ENCODE assay signal across 26 cellular contexts in the genomic region with DNA sequence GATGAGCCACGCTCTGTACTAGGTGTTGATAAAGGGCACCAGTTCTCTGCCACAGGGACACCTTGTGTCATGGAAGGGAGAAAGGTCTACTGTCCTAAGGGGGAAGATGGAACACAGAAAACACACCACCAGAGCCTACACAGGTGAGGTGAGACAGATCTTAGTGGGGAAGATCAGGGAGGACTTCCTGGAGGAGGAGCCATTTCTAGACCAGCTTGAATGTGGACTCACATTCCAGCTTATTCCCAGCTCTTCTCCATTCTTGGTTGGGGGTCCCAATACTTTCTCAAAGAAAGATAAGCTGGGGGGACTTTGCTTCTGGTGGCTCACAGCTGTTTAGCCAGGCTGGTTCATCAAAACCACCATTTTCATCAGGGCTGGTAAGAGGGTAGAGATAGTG. TPM values are rescaled to one million over a fixed set of nuclear protein-coding genes. Genes with fewer than 3 reads are reported as not detected.
DNase-seq lines count a peak whose midpoint lies in the region; ATAC-seq, FAIRE-seq and TF ChIP-seq lines count a peak whose summit lies in the region.
"Had no signal": no experiment of that assay in that cellular context is flagged by ENCODE, and none has a peak within 500 bp of the region (broad histone marks: within the 10 kb centered on the region; RNA-seq: fewer than 3 reads in every experiment).

No MANE protein-coding gene starts in this region.

- no peaks in the 10 kb centered on the region for H3K36me3 ChIP-seq in KOPT-K1 (ENCODE audit: insufficient read depth, low read length)

- intact Hi-C loops in activated CD4-positive, alpha-beta T cell treated with anti-CD3 and anti-CD28 coated beads, Interleukin-2, amount 10 ng/mL, durations not matched to agents 24 days and 14 days (cut with micrococcal nuclease), result no loop called here

- 100% methylated on average over 1 of the region's 1 CpG for WGBS in A549 (ENCODE audit: missing lambda C conversion rate)

- TF ChIP-seq CTCF in A549 (IDR thresholded peaks at IDR 0.05), result no peak

- H3K4me3 Mint-ChIP-seq in activated CD4-positive, alpha-beta T cell treated with anti-CD3 and anti-CD28 coated beads, Interleukin-2, amount 10 ng/mL, durations not matched to agents 24 days and 14 days, result peak overlapping the region; percentile 87
- H3K4me3 Mint-ChIP-seq in central memory CD8-positive, alpha-beta T cell, result peak overlapping the region; percentile 87
- H3K4me3 Mint-ChIP-seq: activated naive CD4-positive, alpha-beta T cell treated with anti-CD3 and anti-CD28 coated beads for 36 hours had no signal

- no peak for FAIRE-seq in A549 (lab: Jason Lieb, UNC)
- FAIRE-seq: A204.1, endometrium, GM12878, GM19239 had no signal

- TF ChIP-seq POLR2A in A549 (IDR thresholded peaks at IDR 0.05; ENCODE audit: low read length), result no peak

- H3K36me3 Mint-ChIP-seq in activated CD4-positive, alpha-beta T cell treated with anti-CD3 and anti-CD28 coated beads, Interleukin-2, amount 10 ng/mL, durations not matched to agents 24 days and 14 days (ENCODE audit: low read depth), result peaks cover 1% of the 10 kb centered on the region
- peaks cover 4% of the 10 kb centered on the region for H3K36me3 Mint-ChIP-seq in central memory CD8-positive, alpha-beta T cell (ENCODE audit: insufficient read depth)
- H3K36me3 Mint-ChIP-seq: naive B cell had no signal

- no peak overlapping the region for H3K4me2 ChIP-seq in A549

- DNase-seq in activated CD4-positive, alpha-beta T cell treated with anti-CD3 and anti-CD28 coated beads, Interleukin-2, amount 10 ng/mL, durations not matched to agents 24 days and 14 days, result no peak
- DNase-seq in activated CD4-positive, alpha-beta T cell treated with anti-CD3 and anti-CD28 coated beads for 1 hour, result no peak
- DNase-seq in A549 (ENCODE audit: low read depth in 1 of 2, low spot score in 1 of 2) (no peak), occipital lobe (lab: John Stamatoyannopoulos, UW) (no peak), DMS53 treated with DMSO at 0.1 percent for 48 hours (lab: John Stamatoyannopoulos, UW; ENCODE audit: unreplicated experiment) (no peak)
- no peak for DNase-seq in central memory CD8-positive, alpha-beta T cell (ENCODE audit: low spot score in 2 of 2)
- DNase-seq: GF-D8, GOT3, KBM-7, left colon, mesendoderm, naive B cell, NCI-H1694 treated with DMSO at 0.1 percent for 48 hours, NCI-H774, PC-3 had no signal

- CTCF ChIA-PET in A549 (lab: Yijun Ruan, JAX), result interaction anchor here (0.9 to 4.4 kb wide), 9 partner anchors 12 to 224 kb away, joined by 3 to 34 read pairs (median 4); a partner anchor contains a TSS

- H3K27me3 Mint-ChIP-seq in activated CD4-positive, alpha-beta T cell treated with anti-CD3 and anti-CD28 coated beads, Interleukin-2, amount 10 ng/mL, durations not matched to agents 24 days and 14 days, result no peaks in the 10 kb centered on the region
- H3K27me3 Mint-ChIP-seq in central memory CD8-positive, alpha-beta T cell, result no peaks in the 10 kb centered on the region
- H3K27me3 Mint-ChIP-seq: naive B cell had no signal

- H3K9me3 Mint-ChIP-seq in activated CD4-positive, alpha-beta T cell treated with anti-CD3 and anti-CD28 coated beads, Interleukin-2, amount 10 ng/mL, durations not matched to agents 24 days and 14 days, result no peaks in the 10 kb centered on the region
- no peaks in the 10 kb centered on the region for H3K9me3 Mint-ChIP-seq in central memory CD8-positive, alpha-beta T cell
- H3K9me3 Mint-ChIP-seq: activated naive CD4-positive, alpha-beta T cell treated with anti-CD3 and anti-CD28 coated beads for 36 hours; naive B cell had no signal

- peak overlapping the region; percentile 88 for H3K27ac Mint-ChIP-seq in activated CD4-positive, alpha-beta T cell treated with anti-CD3 and anti-CD28 coated beads, Interleukin-2, amount 10 ng/mL, durations not matched to agents 24 days and 14 days
- peak overlapping the region; percentile 90 for H3K27ac Mint-ChIP-seq in central memory CD8-positive, alpha-beta T cell (ENCODE audit: low read depth)
- H3K27ac Mint-ChIP-seq: activated naive CD4-positive, alpha-beta T cell treated with anti-CD3 and anti-CD28 coated beads for 36 hours had no signal

- no peak for TF ChIP-seq EP300 in A549 (IDR thresholded peaks at IDR 0.05)

- H3K9me3 ChIP-seq in A549, result no peaks in the 10 kb centered on the region
- no peaks in the 10 kb centered on the region for H3K9me3 ChIP-seq in KOPT-K1 (ENCODE audit: insufficient read depth, low read length, poor library complexity, severe bottlenecking)

- no peak overlapping the region for H3K4me3 ChIP-seq in A549
- H3K4me3 ChIP-seq: GM12878 had no signal

- H3K27ac ChIP-seq in A549, result no peak overlapping the region
- H3K27ac ChIP-seq in KOPT-K1 (ENCODE audit: low read depth, low read length, poor library complexity, severe bottlenecking), result peak overlapping the region; percentile 59
- H3K27ac ChIP-seq: C4-2B, parathyroid adenoma had no signal

- ATAC-seq in A549 (no peak), GM21786 (IDR thresholded peaks at IDR 0.05; ENCODE audit: unreplicated experiment) (no peak)
- no peak for ATAC-seq in central memory CD8-positive, alpha-beta T cell (replicated peaks; ENCODE audit: extremely low read depth, poor library complexity, severe bottlenecking)
- ATAC-seq: left colon, PC-3, sciatic nerve had no signal

- no peaks in the 10 kb centered on the region for H3K4me1 ChIP-seq in A549
- H3K4me1 ChIP-seq: parathyroid adenoma had no signal

- POLR2A ChIA-PET in A549 (lab: Yijun Ruan, JAX), result no interaction called here

- TF ChIP-seq RAD21 in A549 (conservative IDR thresholded peaks at IDR 0.05 in 1 of 2, IDR thresholded peaks at IDR 0.05 in 1 of 2), result no peak

- peaks cover 26% of the 10 kb centered on the region for H3K4me1 Mint-ChIP-seq in activated CD4-positive, alpha-beta T cell treated with anti-CD3 and anti-CD28 coated beads, Interleukin-2, amount 10 ng/mL, durations not matched to agents 24 days and 14 days
- peaks cover 46% of the 10 kb centered on the region for H3K4me1 Mint-ChIP-seq in central memory CD8-positive, alpha-beta T cell

TF ChIP-seq in A549, 52 proteins besides CTCF, POLR2A, EP300 and RAD21:
- TF ChIP-seq JUNB (IDR thresholded peaks at IDR 0.05) (no peak), ZFP36 (IDR thresholded peaks at IDR 0.05; ENCODE audit: borderline replicate concordance, partially characterized antibody) (peak; percentile 86)

RNA-seq across cellular contexts. Expression of a gene that starts 36.2 kb away (rescaled TPM):
- total RNA-seq in activated CD4-positive, alpha-beta T cell treated with anti-CD3 and anti-CD28 coated beads, Interleukin-2, amount 10 ng/mL, durations not matched to agents 24 days and 14 days, result 0.09 TPM in 1 of 2 replicates, not detected in the other
- not detected in 2 replicates for polyA plus RNA-seq in A549 (2011; rRNA removed)
- polyA plus RNA-seq in A549 (2012; cell fraction: cytosol; rRNA removed), result 0.04 and 0.08 TPM in 2 replicates
- 0.04 TPM in 2 replicates for polyA plus RNA-seq in A549 (2012; cell fraction: nucleus; rRNA removed)
- polyA plus RNA-seq in A549 (2017; fragmentation: RNase III; extraction: RNeasy Plus Mini Kit Qiagen cat#74134 plus additional on column Dnase treatment), result 0.05 TPM in 1 of 3 replicates, not detected in the others
- not detected in 2 replicates for polyA minus RNA-seq in A549 (2011; rRNA and poly(A)+ RNA removed)
- 21.1 TPM for total RNA-seq in occipital lobe
- total RNA-seq: activated naive CD4-positive, alpha-beta T cell treated with anti-CD3 and anti-CD28 coated beads for 36 hours; PC-3; sciatic nerve; T-helper 2 cell treated with Interferon-gamma antibody and Interleukin-4, amounts not matched to agents 100 ng/mL and 5 ng/mL, for 36 hours had no signal

Comparison
In these comparisons a context has a peak if more than half of its experiments do, and no peak if none do; other contexts are left out.
1. RNA of a gene that starts 36.2 kb away (total RNA-seq): 21.1 TPM in occipital lobe (single experiment); 0.09 TPM in activated CD4-positive, alpha-beta T cell treated with anti-CD3 and anti-CD28 coated beads, Interleukin-2, amount 10 ng/mL, durations not matched to agents 24 days and 14 days; every median in the first group is over 10 times any median in the second.